ENCODE assay signal across 23 cellular contexts in genomic region chr10:100750291-100751210, GRCh38. TPM values are rescaled to one million over a fixed set of nuclear protein-coding genes. Genes with fewer than 3 reads are reported as not detected.
A peak's percentile ranks its signal among the peaks of the same experiment; 100 is the strongest.
DNase-seq lines count a peak whose midpoint lies in the region; ATAC-seq, FAIRE-seq and TF ChIP-seq lines count a peak whose summit lies in the region.
"Had no signal": no experiment of that assay in that cellular context is flagged by ENCODE, and none has a peak within 500 bp of the region (broad histone marks: within the 10 kb centered on the region; RNA-seq: fewer than 3 reads in every experiment).

No MANE protein-coding gene starts in this region.

- H2BK12ac ChIP-seq in H1 (ENCODE audit: low read depth, low read length) = peak overlapping the region; percentile 39; the same call in 1 of the 2 replicates

- H3K9me3 ChIP-seq in H1 (ENCODE audit: insufficient read depth in 2 of 2, low read depth in 1 of 2, low read length in 1 of 2) = no peaks in the 10 kb centered on the region
- no peaks in the 10 kb centered on the region for H3K9me3 ChIP-seq in ovary
- no peaks in the 10 kb centered on the region for H3K9me3 ChIP-seq in aorta (ENCODE audit: control insufficient read depth, low read length)

- CTCF ChIA-PET in H1 (lab: Charles Lee; ENCODE audit: partially characterized antibody) = interaction anchor here (0.7 to 5.0 kb wide), 22 partner anchors 8 to 392 kb away, joined by 3 to 30 read pairs (median 4); no protein-coding TSS in a partner anchor

- peaks cover 28% of the 10 kb centered on the region for H3K4me1 Mint-ChIP-seq in GM23338

- H3K56ac ChIP-seq in H1 (replicated peaks; ENCODE audit: insufficient read length, low read depth, low read length) (no peak overlapping the region), mesendoderm (ENCODE audit: low read length) (peak overlapping the region; percentile 22)

- POLR2A ChIA-PET in H1 (lab: Charles Lee; ENCODE audit: partially characterized antibody) = interaction anchor here (3.3 kb wide), 1 partner anchor 74 kb away, joined by 12 read pairs; no protein-coding TSS in a partner anchor

- H3K9ac ChIP-seq in H1 (replicated peaks in 1 of 4; ENCODE audit: extremely low read depth in 1 of 4, low read depth in 3 of 4, low read length in 3 of 4) = no peak overlapping the region
- H3K9ac ChIP-seq in mesendoderm (ENCODE audit: low read length) = no peak overlapping the region
- H3K9ac ChIP-seq: KMS-11 had no signal

- DNase-seq in GM23338 (ENCODE audit: low spot score) (peak; percentile 28), H1 (ENCODE audit: low read depth in 1 of 2, low spot score in 2 of 2) (peak in 1 of 2 experiments; percentile 57), mesendoderm (no peak), posterior vena cava (ENCODE audit: low spot score) (peak; percentile 78), cerebellum (ENCODE audit: low spot score) (no peak), ovary (no peak), aorta (no peak)
- DNase-seq: AML-193; C1 segment of cervical spinal cord; DMS53; GF-D8; IMR-90; NCI-H1105; NCI-H2029 treated with DMSO at 0.1 percent for 48 hours; NCI-H345; NCI-H524; NCI-H774; NK-92 treated with Interleukin-12 subunit alpha and Interleukin-12 subunit beta, amount 100 ng/mL, for 24 hours; SHP77 treated with DMSO at 0.1 percent for 48 hours had no signal

- H3K4me2 ChIP-seq in GM23338 = no peak overlapping the region
- no peak overlapping the region for H3K4me2 ChIP-seq in H1 (ENCODE audit: insufficient read depth in 1 of 2, low read depth in 2 of 2, low read length in 2 of 2)
- H3K4me2 ChIP-seq in mesendoderm (ENCODE audit: low read length) = no peak overlapping the region
- H3K4me2 ChIP-seq: KMS-11 had no signal

- peaks cover 11% of the 10 kb centered on the region for H3F3A ChIP-seq in GM23338 (replicated peaks; ENCODE audit: low read depth)

- 22% methylated on average over 34 of the region's 37 CpGs; no CpG with 5 or more reads in 1 of the 2 experiments for WGBS in H1 (ENCODE audit: extremely low coverage in 1 of 2, insufficient coverage in 1 of 2, insufficient read length in 1 of 2, insufficient replicate concordance in 2 of 2, low coverage in 1 of 2, low lambda C conversion rate in 2 of 2, missing lambda C conversion rate in 1 of 2), 2 experiments
- WGBS in mesendoderm (ENCODE audit: extremely low coverage, insufficient coverage, low lambda C conversion rate) = no CpG with 5 or more reads among the region's 37 CpGs
- WGBS in ovary, 3 donors = 8 to 21% (median 9%) methylated on average over 36 to 37 of the region's 37 CpGs
- WGBS in aorta, 2 donors = 9% methylated on average over 37 of the region's 37 CpGs

- H3K18ac ChIP-seq in H1 (ENCODE audit: extremely low read depth, low read length) (no peak overlapping the region; the same call in 1 of the 2 replicates), mesendoderm (ENCODE audit: low read length) (no peak overlapping the region)

- H3K23me2 ChIP-seq in H1 (ENCODE audit: low read depth, low read length) = no peaks in the 10 kb centered on the region

- no peak for TF ChIP-seq RAD21 in H1 (IDR thresholded peaks at IDR 0.05 in 1 of 2, conservative IDR thresholded peaks at IDR 0.05 in 1 of 2; ENCODE audit: low read depth in 2 of 2, low read length in 2 of 2)

- no peak overlapping the region for H3K27ac Mint-ChIP-seq in GM23338

- no peak overlapping the region for H3K14ac ChIP-seq in H1 (ENCODE audit: insufficient read length)

- no peak overlapping the region for H2BK15ac ChIP-seq in H1 (ENCODE audit: low read length)
- H2BK15ac ChIP-seq in mesendoderm (replicated peaks; ENCODE audit: low read depth) = no peak overlapping the region

- H3K27me3 Mint-ChIP-seq in GM23338 (ENCODE audit: insufficient read depth, low read depth, poor library complexity) = peaks cover 97% of the 10 kb centered on the region

- no peak overlapping the region for H3K4ac ChIP-seq in H1 (replicated peaks; ENCODE audit: insufficient read length, low read depth, low read length)
- no peak overlapping the region for H3K4ac ChIP-seq in mesendoderm (ENCODE audit: low read depth, low read length)

- H2AK5ac ChIP-seq in H1 (ENCODE audit: low read depth, low read length) (no peak overlapping the region), mesendoderm (ENCODE audit: low read length) (no peak overlapping the region)

- peaks cover 100% of the 10 kb centered on the region for H3K27me3 ChIP-seq in GM23338 (ENCODE audit: insufficient read depth)
- H3K27me3 ChIP-seq in H1 (replicated peaks in 1 of 4; ENCODE audit: control insufficient read depth in 3 of 4, extremely low read depth in 1 of 4, insufficient read depth in 3 of 4, low read length in 3 of 4) = peaks cover 78 to 99% (median 93%) of the 10 kb centered on the region in 4 experiments
- peaks cover 84% of the 10 kb centered on the region for H3K27me3 ChIP-seq in mesendoderm (ENCODE audit: insufficient read depth, low read length, poor library complexity)
- H3K27me3 ChIP-seq in ovary = no peaks in the 10 kb centered on the region
- peaks cover 0 to 2% of the 10 kb centered on the region in 2 donors for H3K27me3 ChIP-seq in aorta (ENCODE audit: control insufficient read depth in 1 of 2, insufficient read depth in 2 of 2, low read length in 1 of 2)

- no peak for TF ChIP-seq CTCF in GM23338 (conservative IDR thresholded peaks at IDR 0.05; ENCODE audit: low read depth in 2 of 2)
- no peak for TF ChIP-seq CTCF in H1 (IDR thresholded peaks at IDR 0.05; ENCODE audit: control extremely low read depth in 1 of 3, insufficient read depth in 1 of 3, low read depth in 1 of 3, low read length in 3 of 3)
- no peak for TF ChIP-seq CTCF in ovary (IDR thresholded peaks at IDR 0.05)

- H3K4me3 ChIP-seq in GM23338 (no peak overlapping the region), H1 (ENCODE audit: extremely low read depth in 1 of 4, insufficient read depth in 2 of 4, low read depth in 3 of 4, low read length in 4 of 4) (no peak overlapping the region), mesendoderm (ENCODE audit: low read length) (no peak overlapping the region), ovary (no peak overlapping the region), aorta (ENCODE audit: low read length in 2 of 2) (no peak overlapping the region)
- H3K4me3 ChIP-seq: SK-N-MC had no signal

- TF ChIP-seq POLR2A in H1 (IDR thresholded peaks at IDR 0.05; ENCODE audit: control extremely low read depth in 1 of 2, low read depth in 2 of 2, low read length in 2 of 2) (no peak), ovary (IDR thresholded peaks at IDR 0.05) (no peak)

- H4K8ac ChIP-seq in H1 (ENCODE audit: extremely low read depth, insufficient read depth, low read length) = no peak overlapping the region; the same call in 1 of the 2 replicates
- no peak overlapping the region for H4K8ac ChIP-seq in mesendoderm (ENCODE audit: low read depth, low read length)

- TF ChIP-seq EP300 in H1 (IDR thresholded peaks at IDR 0.05; ENCODE audit: borderline replicate concordance in 1 of 2, low read depth in 2 of 2, low read length in 2 of 2) (no peak), ovary (IDR thresholded peaks at IDR 0.05) (no peak)

- no peaks in the 10 kb centered on the region; the same call in 2 of the 3 replicates for H3K36me3 Mint-ChIP-seq in GM23338 (ENCODE audit: low read depth)

- no peaks in the 10 kb centered on the region for H3K9me3 Mint-ChIP-seq in GM23338

- H4K20me1 ChIP-seq in GM23338 (replicated peaks; ENCODE audit: insufficient read depth) (peaks cover 17% of the 10 kb centered on the region), H1 (replicated peaks in 1 of 2; ENCODE audit: control insufficient read depth in 1 of 2, insufficient read depth in 2 of 2, low read length in 2 of 2) (peaks cover 14 to 36% of the 10 kb centered on the region in 2 experiments)

- H2BK20ac ChIP-seq in H1 (ENCODE audit: low read length) = no peak overlapping the region

- no peak overlapping the region for H3K4me3 Mint-ChIP-seq in GM23338

- H3K36me3 ChIP-seq in GM23338 (ENCODE audit: insufficient read depth) (no peaks in the 10 kb centered on the region), H1 (ENCODE audit: control insufficient read depth in 2 of 4, insufficient read depth in 4 of 4, low read length in 3 of 4) (peaks cover 0 to 7% (median 0%) of the 10 kb centered on the region in 4 experiments; a peak in 1 of 8 replicates), mesendoderm (ENCODE audit: control insufficient read depth, insufficient read depth, low read length) (no peaks in the 10 kb centered on the region), ovary (no peaks in the 10 kb centered on the region), aorta (ENCODE audit: control insufficient read depth in 1 of 2, insufficient read depth in 2 of 2, low read length in 1 of 2) (no peaks in the 10 kb centered on the region)

- H3K79me2 ChIP-seq in GM23338 (replicated peaks; ENCODE audit: insufficient read depth) = no peaks in the 10 kb centered on the region
- no peaks in the 10 kb centered on the region for H3K79me2 ChIP-seq in H1 (ENCODE audit: control insufficient read depth in 1 of 2, insufficient read depth in 2 of 2, low read length in 2 of 2)
- H3K79me2 ChIP-seq in mesendoderm (ENCODE audit: control insufficient read depth, insufficient read depth, low read length) = no peaks in the 10 kb centered on the region

- no peak overlapping the region; the same call in 1 of the 2 replicates for H2BK5ac ChIP-seq in H1 (ENCODE audit: low read depth, low read length)
- H2BK5ac ChIP-seq in mesendoderm (ENCODE audit: low read length) = no peak overlapping the region

- H3K4me1 ChIP-seq in GM23338 (ENCODE audit: insufficient read depth) = peaks cover 21% of the 10 kb centered on the region
- H3K4me1 ChIP-seq in H1 (replicated peaks in 1 of 4; ENCODE audit: control insufficient read depth in 3 of 4, insufficient read depth in 4 of 4, low read length in 3 of 4) = peaks cover 0 to 12% (median 4%) of the 10 kb centered on the region in 4 experiments; a peak in 5 of 7 replicates
- peaks cover 2% of the 10 kb centered on the region for H3K4me1 ChIP-seq in mesendoderm (ENCODE audit: control insufficient read depth, low read depth, low read length)
- no peaks in the 10 kb centered on the region for H3K4me1 ChIP-seq in ovary (ENCODE audit: insufficient read depth)
- no peaks in the 10 kb centered on the region for H3K4me1 ChIP-seq in aorta (ENCODE audit: control insufficient read depth in 1 of 2, insufficient read depth in 2 of 2, low read length in 2 of 2)

- no peak for ATAC-seq in GM23338
- no peak for ATAC-seq in aorta (ENCODE audit: low FRiP score)
- ATAC-seq: HCT116 had no signal

- no peak overlapping the region for H4K5ac ChIP-seq in H1 (ENCODE audit: insufficient read length, low read depth, low read length)
- H4K5ac ChIP-seq in mesendoderm (ENCODE audit: low read length) = no peak overlapping the region

- H4K91ac ChIP-seq in H1 (replicated peaks; ENCODE audit: insufficient read length, low read length) = no peak overlapping the region

- H3K23ac ChIP-seq in H1 (ENCODE audit: insufficient read length) (no peak overlapping the region), mesendoderm (ENCODE audit: low read length) (peak overlapping the region; percentile 61)

- no peak overlapping the region for H2AFZ ChIP-seq in GM23338
- no peak overlapping the region for H2AFZ ChIP-seq in H1 (ENCODE audit: low read length)

- H3K9me2 ChIP-seq in GM23338 (ENCODE audit: insufficient read depth) = no peaks in the 10 kb centered on the region

- no peak for FAIRE-seq in H1 (lab: Jason Lieb, UNC)

- H3K27ac ChIP-seq in GM23338 (ENCODE audit: low read depth) = no peak overlapping the region
- H3K27ac ChIP-seq in H1 (ENCODE audit: low read depth, low read length) = no peak overlapping the region
- H3K27ac ChIP-seq in mesendoderm (ENCODE audit: low read depth, low read length) = no peak overlapping the region
- H3K27ac ChIP-seq in ovary = no peak overlapping the region
- no peak overlapping the region for H3K27ac ChIP-seq in aorta (ENCODE audit: low read depth in 1 of 2, low read length in 2 of 2)
- H3K27ac ChIP-seq: KMS-11, RWPE1, SK-N-MC had no signal

- H2BK120ac ChIP-seq in H1 (replicated peaks; ENCODE audit: low read depth, low read length) (no peak overlapping the region), mesendoderm (ENCODE audit: low read depth, low read length) (no peak overlapping the region)

- intact Hi-C loops in posterior vena cava (cut with DNase I) (loop anchor here in 1 of 2 donors (10.0 kb wide), 1 partner anchor 1946 kb away; no protein-coding TSS in a partner anchor), ovary (cut with DNase I) (no loop called here), aorta (cut with DNase I) (no loop called here)

- H3K79me1 ChIP-seq in H1 (ENCODE audit: low read depth, low read length) (no peaks in the 10 kb centered on the region), mesendoderm (ENCODE audit: low read length) (no peaks in the 10 kb centered on the region)

RNA-seq across cellular contexts. Expression of gene PAX2, which starts 5.2 kb away (rescaled TPM):
- not detected in 2 replicates for total RNA-seq in GM23338 (2014; rRNA removed; shearing (Covaris generic))
- polyA plus RNA-seq in GM23338 (2016; fragmentation: Nextera tagmentation; extraction: Ambion mirVana) (not detected in 2 replicates), H1 (2011; rRNA removed) (0.02 TPM in 1 of 2 replicates, not detected in the other), ovary (under 1 TPM in 1 of 2 donors, not detected in 1; 0.04 TPM), aorta (not detected)
- total RNA-seq in H1 (2021; fragmentation: NEBNext Ultra II Directional; extraction: Animal tissue kit (Norgen Biotek cat#: 25700)) = not detected in 2 replicates
- polyA plus RNA-seq in H1 (2011; cell fraction: cytosol; rRNA removed) = not detected
- polyA plus RNA-seq in H1 (2011; cell fraction: nucleus; rRNA removed) = not detected
- polyA plus RNA-seq in H1 (2012, experiment 1 of 2) = 0.05 TPM in 1 of 4 replicates, not detected in the others
- polyA plus RNA-seq in H1 (2012, experiment 2 of 2) = not detected
- polyA plus RNA-seq in H1 (2013, experiment 1 of 2) = not detected
- polyA plus RNA-seq in H1 (2013, experiment 2 of 2) = 0.06 TPM
- polyA minus RNA-seq in H1 (2011; rRNA and poly(A)+ RNA removed) = not detected in 2 replicates
- not detected for polyA minus RNA-seq in H1 (2011; cell fraction: cytosol; rRNA and poly(A)+ RNA removed)
- not detected for polyA minus RNA-seq in H1 (2011; cell fraction: nucleus; rRNA and poly(A)+ RNA removed)
- polyA plus RNA-seq in mesendoderm (2013, experiment 1 of 2) = not detected
- polyA plus RNA-seq in mesendoderm (2013, experiment 2 of 2) = 0.03 TPM
- total RNA-seq in posterior vena cava (not detected), cerebellum (13.2 TPM), ovary (10 to 100 TPM in 1 of 7 donors, 1 to 10 TPM in 3, under 1 TPM in 1, not detected in 2; 0.92 to 10.8 (median 2.7) TPM), aorta (not detected)
- total RNA-seq: IMR-90 had no signal
- polyA plus RNA-seq: IMR-90 had no signal

Comparison
In these comparisons a context has a peak if more than half of its experiments do, and no peak if none do; other contexts are left out.
1. DNase-seq: peak in GM23338 (single experiment) and posterior vena cava (single experiment); none in mesendoderm (single experiment), cerebellum (single experiment), ovary (0 of 5) and aorta (0 of 2).